ENCODE assay signal across 28 cellular contexts in the genomic region with DNA sequence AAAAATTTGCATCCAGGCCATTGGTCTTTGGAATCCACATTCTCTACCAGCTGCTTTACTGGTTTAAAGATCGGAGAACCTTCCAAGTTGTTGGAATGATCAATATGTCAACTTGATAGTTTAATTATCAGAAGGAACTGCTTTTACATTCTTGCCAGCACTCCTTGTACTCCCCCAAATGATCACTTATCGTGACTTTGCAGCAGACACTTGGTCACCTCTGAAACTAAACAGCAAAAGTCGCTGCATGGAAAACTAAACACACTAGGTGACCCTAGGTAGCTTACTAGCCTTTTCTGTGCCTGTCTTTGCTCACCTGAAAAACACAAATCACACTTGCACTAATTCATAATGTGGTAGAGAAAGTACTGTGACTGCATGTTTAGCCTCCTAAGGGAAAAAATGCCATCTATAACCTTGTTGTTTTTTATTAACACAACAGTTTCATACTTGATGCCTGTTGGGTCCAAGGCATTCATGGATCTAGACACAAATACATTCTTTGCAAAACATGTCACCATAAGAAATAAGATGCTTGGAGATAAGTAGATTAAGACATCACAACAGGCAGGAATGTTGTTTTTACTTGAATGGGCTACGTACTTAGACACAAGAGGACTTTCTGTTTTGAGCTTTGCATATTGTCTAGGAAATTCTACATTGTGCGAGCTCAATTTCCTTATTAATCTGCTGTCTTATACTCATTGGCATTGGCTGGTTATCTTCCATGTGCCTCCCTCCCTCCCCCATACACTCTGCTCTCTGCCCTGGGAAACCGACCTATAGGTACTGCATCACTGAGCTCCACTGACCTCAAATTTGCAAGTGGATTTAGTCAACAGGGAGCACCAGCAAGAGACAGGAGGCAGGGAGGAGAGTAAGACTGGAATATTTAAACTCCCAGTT.
DNase-seq lines count a peak whose midpoint lies in the region; ATAC-seq, FAIRE-seq and TF ChIP-seq lines count a peak whose summit lies in the region.
"Had no signal": no experiment of that assay in that cellular context is flagged by ENCODE, and none has a peak within 500 bp of the region (broad histone marks: within the 10 kb centered on the region; RNA-seq: fewer than 3 reads in every experiment).

No MANE protein-coding gene starts in this region.

- no peak for TF ChIP-seq CTCF in choroid plexus epithelial cell (conservative IDR thresholded peaks at IDR 0.05; ENCODE audit: low read depth, low read length)
- TF ChIP-seq CTCF in retinal pigment epithelial cell (conservative IDR thresholded peaks at IDR 0.05; ENCODE audit: low read depth, low read length), result no peak
- no peak for TF ChIP-seq CTCF in gastroesophageal sphincter (IDR thresholded peaks at IDR 0.05)

- FAIRE-seq in GM19239 (lab: Jason Lieb, UNC), result peak; percentile 56
- FAIRE-seq: bronchial epithelial cell, GM18507, keratinocyte had no signal

- no peaks in the 10 kb centered on the region for H3K9me3 ChIP-seq in gastroesophageal sphincter
- H3K9me3 ChIP-seq: upper lobe of right lung had no signal

- DNase-seq in GM19239 (ENCODE audit: insufficient read length, low spot score) (no peak), choroid plexus epithelial cell (ENCODE audit: low read depth) (peak; percentile 62), retinal pigment epithelial cell (ENCODE audit: low read depth) (peak; percentile 94), GM03348 (ENCODE audit: low spot score) (no peak), activated gamma-delta T cell (lab: John Stamatoyannopoulos, UW) (no peak)
- DNase-seq: activated CD4-positive, alpha-beta T cell treated with anti-CD3 and anti-CD28 coated beads, Interleukin-2, amount 10 ng/mL, durations not matched to agents 7 days and 5 days; activated CD8-positive, alpha-beta memory T cell treated with anti-CD3 and anti-CD28 coated beads, Interleukin-2, amount 50 U/mL, for 4 hours; CD8-positive, alpha-beta memory T cell; dermis blood vessel endothelial cell; DMS53; GOT3; hypothalamus; mammary epithelial cell; NCI-H1436 treated with DMSO at 0.1 percent for 48 hours; NCI-H2171 treated with DMSO at 0.1 percent for 48 hours; NCI-H774; occipital lobe; retina; SHP77 treated with DMSO at 0.1 percent for 48 hours; stimulated activated CD4-positive, alpha-beta T cell treated with anti-CD3 and anti-CD28 coated beads, Interleukin-12 subunit alpha, Interleukin-12 subunit beta, amount 100 ng/mL, for 4 hours; T-helper 17 cell; upper lobe of right lung had no signal

- WGBS in gastroesophageal sphincter (ENCODE audit: low coverage in 1 of 2), 2 donors, result 89 to 92% methylated on average over 5 to 6 of the region's 6 CpGs

- H3K4me1 ChIP-seq in gastroesophageal sphincter, result no peaks in the 10 kb centered on the region
- H3K4me1 ChIP-seq: foreskin keratinocyte, upper lobe of right lung had no signal

- H3K27ac ChIP-seq in gastroesophageal sphincter, result no peak overlapping the region
- H3K27ac ChIP-seq: foreskin keratinocyte, upper lobe of right lung had no signal

- no peak for TF ChIP-seq EP300 in gastroesophageal sphincter (IDR thresholded peaks at IDR 0.05)

- no peaks in the 10 kb centered on the region for H3K27me3 ChIP-seq in gastroesophageal sphincter
- H3K27me3 ChIP-seq: foreskin keratinocyte, upper lobe of right lung had no signal

- peak; percentile 74 for ATAC-seq in HG03442 (IDR thresholded peaks at IDR 0.05; ENCODE audit: unreplicated experiment)
- no peak for ATAC-seq in gastroesophageal sphincter
- ATAC-seq: foreskin keratinocyte, T-helper 17 cell, upper lobe of right lung had no signal

- H3K36me3 ChIP-seq in gastroesophageal sphincter, result no peaks in the 10 kb centered on the region
- H3K36me3 ChIP-seq: upper lobe of right lung had no signal

- no peak overlapping the region for H3K4me3 ChIP-seq in choroid plexus epithelial cell (ENCODE audit: low read depth, low read length)
- H3K4me3 ChIP-seq in retinal pigment epithelial cell (ENCODE audit: low read length), result no peak overlapping the region
- H3K4me3 ChIP-seq in gastroesophageal sphincter, result no peak overlapping the region
- H3K4me3 ChIP-seq: upper lobe of right lung had no signal

- TF ChIP-seq POLR2A in gastroesophageal sphincter (IDR thresholded peaks at IDR 0.05), result no peak

Comparison
In these comparisons a context has a peak if more than half of its experiments do, and no peak if none do; other contexts are left out.
1. DNase-seq: peak in choroid plexus epithelial cell (single experiment) and retinal pigment epithelial cell (single experiment); none in GM19239 (single experiment), GM03348 (single experiment) and activated gamma-delta T cell (single experiment).